ENCODE assay signal across 10 cellular contexts in the genomic region with DNA sequence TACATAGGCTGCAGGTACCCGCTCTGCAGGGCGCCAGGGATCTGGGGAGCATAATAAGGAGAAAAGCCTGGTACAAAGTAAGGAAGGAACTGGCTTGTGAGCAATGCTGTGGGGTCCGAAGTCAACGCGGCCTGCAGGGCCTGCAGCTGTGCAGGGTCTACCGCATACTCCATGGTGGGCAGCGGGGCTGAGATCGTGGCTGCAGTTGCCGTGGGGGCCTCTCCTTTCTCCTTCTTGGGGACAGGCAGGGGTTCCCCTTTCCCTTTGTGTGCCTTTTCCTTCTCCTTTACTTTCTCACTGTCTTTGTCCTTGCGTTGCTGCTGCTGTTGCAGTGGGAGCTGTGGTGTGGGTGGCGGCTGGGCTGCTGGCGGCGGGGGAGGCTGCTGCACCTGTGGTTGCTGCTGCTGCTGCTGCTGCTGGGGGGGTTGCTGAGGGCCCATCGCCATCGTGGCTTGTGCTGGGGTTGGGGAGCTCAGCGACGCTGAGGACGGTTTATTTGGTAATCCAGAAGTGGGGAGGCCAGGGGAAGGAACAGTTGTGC.
A peak's percentile ranks its signal among the peaks of the same experiment; 100 is the strongest.
DNase-seq lines count a peak whose midpoint lies in the region; ATAC-seq and TF ChIP-seq lines count a peak whose summit lies in the region.
"Had no signal": no experiment of that assay in that cellular context is flagged by ENCODE, and none has a peak within 500 bp of the region (broad histone marks: within the 10 kb centered on the region; RNA-seq: fewer than 3 reads in every experiment).

No MANE protein-coding gene starts in this region.

- no peak overlapping the region for H2AFZ ChIP-seq in hepatocyte

- H3K27ac Mint-ChIP-seq in T-helper 2 cell treated with Interferon-gamma antibody and Interleukin-4, amounts not matched to agents 5 μg/mL and 100 μg/mL, for 36 hours = no peak overlapping the region
- no peak overlapping the region for H3K27ac Mint-ChIP-seq in activated CD4-positive, alpha-beta memory T cell treated with anti-CD3 and anti-CD28 coated beads for 36 hours
- peak overlapping the region; percentile 90 for H3K27ac Mint-ChIP-seq in stimulated activated memory B cell treated with anti-CD40 and anti-IgM and Interleukin-4, amounts not matched to agents 10 μg/mL and 1 μg/mL and 100 μg/mL, for 72 hours

- no peaks in the 10 kb centered on the region for H3K9me3 ChIP-seq in hepatocyte (ENCODE audit: low read depth)
- H3K9me3 ChIP-seq: A549 had no signal

- ATAC-seq in stimulated activated memory B cell treated with anti-CD40 and anti-IgM and Interleukin-4, amounts not matched to agents 10 μg/mL and 1 μg/mL and 100 μg/mL, for 72 hours = no peak
- no peak for ATAC-seq in GM18511 (IDR thresholded peaks at IDR 0.05; ENCODE audit: unreplicated experiment)

- peak overlapping the region; percentile 95 for H3K27ac ChIP-seq in hepatocyte
- H3K27ac ChIP-seq: A549 had no signal

- H3K4me1 Mint-ChIP-seq in T-helper 2 cell treated with Interferon-gamma antibody and Interleukin-4, amounts not matched to agents 5 μg/mL and 100 μg/mL, for 36 hours (ENCODE audit: low read depth) = peaks cover 20% of the 10 kb centered on the region
- H3K4me1 Mint-ChIP-seq in activated CD4-positive, alpha-beta memory T cell treated with anti-CD3 and anti-CD28 coated beads for 36 hours (ENCODE audit: low read depth) = peaks cover 16% of the 10 kb centered on the region
- peaks cover 15% of the 10 kb centered on the region for H3K4me1 Mint-ChIP-seq in stimulated activated memory B cell treated with anti-CD40 and anti-IgM and Interleukin-4, amounts not matched to agents 10 μg/mL and 1 μg/mL and 100 μg/mL, for 72 hours

- no peaks in the 10 kb centered on the region for H3K9me3 Mint-ChIP-seq in T-helper 2 cell treated with Interferon-gamma antibody and Interleukin-4, amounts not matched to agents 5 μg/mL and 100 μg/mL, for 36 hours
- H3K9me3 Mint-ChIP-seq in activated CD4-positive, alpha-beta memory T cell treated with anti-CD3 and anti-CD28 coated beads for 36 hours = no peaks in the 10 kb centered on the region
- no peaks in the 10 kb centered on the region for H3K9me3 Mint-ChIP-seq in stimulated activated memory B cell treated with anti-CD40 and anti-IgM and Interleukin-4, amounts not matched to agents 10 μg/mL and 1 μg/mL and 100 μg/mL, for 72 hours

- H3K9me2 ChIP-seq in hepatocyte (replicated peaks; ENCODE audit: insufficient read depth) = no peaks in the 10 kb centered on the region

- no peaks in the 10 kb centered on the region for H3K27me3 ChIP-seq in hepatocyte

- peaks cover 6% of the 10 kb centered on the region for H3K79me2 ChIP-seq in hepatocyte

- intact Hi-C loops in activated CD4-positive, alpha-beta memory T cell treated with anti-CD3 and anti-CD28 coated beads for 36 hours (cut with micrococcal nuclease) = loop anchor here (1.0 to 10.0 kb wide), 2 partner anchors 123 to 314 kb away; no protein-coding TSS in a partner anchor
- intact Hi-C loops in lower leg skin (cut with DNase I; ENCODE audit: low total_unique reads) = no loop called here

- WGBS in hepatocyte (ENCODE audit: low lambda C conversion rate, missing lambda C conversion rate) = 95% methylated on average over 18 of the region's 18 CpGs
- WGBS in lower leg skin, 2 donors = 76 to 87% methylated on average over 18 of the region's 18 CpGs

- DNase-seq in T-helper 2 cell treated with Interferon-gamma antibody and Interleukin-4, amounts not matched to agents 5 μg/mL and 100 μg/mL, for 36 hours (ENCODE audit: low spot score) = no peak
- DNase-seq in T-helper 2 cell (no peak), hepatocyte (ENCODE audit: low spot score) (no peak), NCI-H2171 treated with DMSO at 0.1 percent for 48 hours (lab: John Stamatoyannopoulos, UW) (no peak), lower leg skin (ENCODE audit: low spot score in 2 of 2) (no peak)
- DNase-seq in activated CD4-positive, alpha-beta memory T cell treated with anti-CD3 and anti-CD28 coated beads for 36 hours = no peak
- DNase-seq: NCI-H2029 treated with DMSO at 0.1 percent for 48 hours had no signal

- no peak for TF ChIP-seq CTCF in hepatocyte (IDR thresholded peaks at IDR 0.05; ENCODE audit: poor library complexity)
- no peak for TF ChIP-seq CTCF in lower leg skin (IDR thresholded peaks at IDR 0.05)

- H3K4me1 ChIP-seq in hepatocyte (ENCODE audit: insufficient read depth) = peaks cover 13% of the 10 kb centered on the region

- peak overlapping the region; percentile 73 for H3K4me3 Mint-ChIP-seq in T-helper 2 cell treated with Interferon-gamma antibody and Interleukin-4, amounts not matched to agents 5 μg/mL and 100 μg/mL, for 36 hours
- H3K4me3 Mint-ChIP-seq in activated CD4-positive, alpha-beta memory T cell treated with anti-CD3 and anti-CD28 coated beads for 36 hours = peak overlapping the region; percentile 60
- H3K4me3 Mint-ChIP-seq in stimulated activated memory B cell treated with anti-CD40 and anti-IgM and Interleukin-4, amounts not matched to agents 10 μg/mL and 1 μg/mL and 100 μg/mL, for 72 hours = peak overlapping the region; percentile 78

- H3K36me3 Mint-ChIP-seq in T-helper 2 cell treated with Interferon-gamma antibody and Interleukin-4, amounts not matched to agents 5 μg/mL and 100 μg/mL, for 36 hours (ENCODE audit: low read depth) = no peaks in the 10 kb centered on the region
- H3K36me3 Mint-ChIP-seq in activated CD4-positive, alpha-beta memory T cell treated with anti-CD3 and anti-CD28 coated beads for 36 hours = no peaks in the 10 kb centered on the region
- peaks cover 13% of the 10 kb centered on the region for H3K36me3 Mint-ChIP-seq in stimulated activated memory B cell treated with anti-CD40 and anti-IgM and Interleukin-4, amounts not matched to agents 10 μg/mL and 1 μg/mL and 100 μg/mL, for 72 hours

- H3K36me3 ChIP-seq in hepatocyte (replicated peaks; ENCODE audit: insufficient read depth, low read depth) = peaks cover 3% of the 10 kb centered on the region

- CTCF ChIA-PET in activated CD4-positive, alpha-beta memory T cell treated with anti-CD3 and anti-CD28 coated beads for 36 hours (lab: Charles Lee) = no interaction called here

- peaks cover 35% of the 10 kb centered on the region for H3K27me3 Mint-ChIP-seq in T-helper 2 cell treated with Interferon-gamma antibody and Interleukin-4, amounts not matched to agents 5 μg/mL and 100 μg/mL, for 36 hours (ENCODE audit: low read depth)
- peaks cover 30% of the 10 kb centered on the region for H3K27me3 Mint-ChIP-seq in activated CD4-positive, alpha-beta memory T cell treated with anti-CD3 and anti-CD28 coated beads for 36 hours
- peaks cover 28% of the 10 kb centered on the region for H3K27me3 Mint-ChIP-seq in stimulated activated memory B cell treated with anti-CD40 and anti-IgM and Interleukin-4, amounts not matched to agents 10 μg/mL and 1 μg/mL and 100 μg/mL, for 72 hours

- POLR2A ChIA-PET in activated CD4-positive, alpha-beta memory T cell treated with anti-CD3 and anti-CD28 coated beads for 36 hours (lab: Charles Lee) = no interaction called here

- peak overlapping the region; percentile 80 for H3K4me2 ChIP-seq in hepatocyte
- H3K4me2 ChIP-seq: A549 had no signal

- no peak for TF ChIP-seq POLR2A in lower leg skin (IDR thresholded peaks at IDR 0.05)

- H4K20me1 ChIP-seq in hepatocyte (ENCODE audit: insufficient read depth, poor library complexity, severe bottlenecking) = no peaks in the 10 kb centered on the region

- H3K4me3 ChIP-seq in hepatocyte (no peak overlapping the region), lower leg skin (ENCODE audit: low read depth, poor library complexity, severe bottlenecking) (no peak overlapping the region)
- H3K4me3 ChIP-seq: A549 had no signal
